In genomic region chr12:110818511-110818910, GRCh38 we compare ENCODE assay signal across 35 cellular contexts. TPM values are rescaled to one million over a fixed set of nuclear protein-coding genes. Genes with fewer than 3 reads are reported as not detected.
"Had no signal": no experiment of that assay in that cellular context is flagged by ENCODE, and none has a peak within 500 bp of the region (broad histone marks: within the 10 kb centered on the region; RNA-seq: fewer than 3 reads in every experiment).

No MANE protein-coding gene starts in this region.

- H3K9me3 ChIP-seq: esophagus squamous epithelium, gastroesophageal sphincter had no signal

- H3K4me1 ChIP-seq: esophagus squamous epithelium, gastroesophageal sphincter had no signal

- H3K27ac ChIP-seq: brain microvascular endothelial cell, coronary artery, dorsolateral prefrontal cortex, epithelial cell of prostate, esophagus squamous epithelium, gastroesophageal sphincter had no signal

- FAIRE-seq: astrocyte, bronchial epithelial cell had no signal

- H3K27me3 ChIP-seq: brain microvascular endothelial cell had no signal

- DNase-seq: activated CD4-positive, alpha-beta memory T cell treated with anti-CD3 and anti-CD28 coated beads for 36 hours; activated CD4-positive, alpha-beta T cell treated with anti-CD3 and anti-CD28 coated beads, Interleukin-2, amount 10 ng/mL, durations not matched to agents 24 days and 14 days; activated CD4-positive, CD25-positive, alpha-beta regulatory T cell; activated CD8-positive, alpha-beta memory T cell treated with anti-CD3 and anti-CD28 coated beads, Interleukin-2, amount 10 ng/mL, durations not matched to agents 7 days and 5 days; activated CD8-positive, alpha-beta memory T cell treated with anti-CD3 and anti-CD28 coated beads, Interleukin-2, amount 50 U/mL, for 4 hours; activated CD8-positive, alpha-beta T cell treated with anti-CD3 and anti-CD28 coated beads, Interleukin-2, amount 10 ng/mL, durations not matched to agents 7 days and 5 days; activated effector memory CD4-positive, alpha-beta T cell treated with anti-CD3 and anti-CD28 coated beads, Interleukin-2, amount 50 U/mL, for 16 hours; activated naive CD4-positive, alpha-beta T cell treated with anti-CD3 and anti-CD28 coated beads for 36 hours; activated T-cell treated with anti-CD3 and anti-CD28 coated beads, Interleukin-2, amount 50 U/mL, for 1 hour; activated T-cell treated with anti-CD3 and anti-CD28 coated beads, Interleukin-2, amount 50 U/mL, for 48 hours; amniotic stem cell; anterior cingulate cortex; brain microvascular endothelial cell; dorsolateral prefrontal cortex; effector CD4-positive, alpha-beta T cell; effector memory CD8-positive, alpha-beta T cell; esophagus squamous epithelium; foreskin melanocyte; T-helper 2 cell had no signal

- ATAC-seq: activated CD8-positive, alpha-beta memory T cell treated with anti-CD3 and anti-CD28 coated beads, Interleukin-2, amount 10 ng/mL, durations not matched to agents 7 days and 5 days; activated CD8-positive, alpha-beta T cell treated with anti-CD3 and anti-CD28 coated beads, Interleukin-2, amount 10 ng/mL, durations not matched to agents 7 days and 5 days; effector memory CD8-positive, alpha-beta T cell; gastroesophageal sphincter had no signal

- H3K4me3 ChIP-seq: coronary artery, dorsolateral prefrontal cortex, esophagus squamous epithelium, gastroesophageal sphincter had no signal

- H3K36me3 ChIP-seq: brain microvascular endothelial cell, esophagus squamous epithelium, gastroesophageal sphincter had no signal

RNA-seq across cellular contexts. Expression of gene CCDC63, which starts 28.3 kb away (rescaled TPM):
- total RNA-seq: activated CD4-positive, alpha-beta memory T cell treated with anti-CD3 and anti-CD28 coated beads for 36 hours; activated CD4-positive, alpha-beta T cell treated with anti-CD3 and anti-CD28 coated beads, Interleukin-2, amount 10 ng/mL, durations not matched to agents 24 days and 14 days; activated CD8-positive, alpha-beta memory T cell treated with anti-CD3 and anti-CD28 coated beads for 36 hours; activated CD8-positive, alpha-beta memory T cell treated with anti-CD3 and anti-CD28 coated beads, Interleukin-2, amount 10 ng/mL, durations not matched to agents 7 days and 5 days; activated CD8-positive, alpha-beta T cell treated with anti-CD3 and anti-CD28 coated beads, Interleukin-2, amount 10 ng/mL, durations not matched to agents 7 days and 5 days; activated naive CD4-positive, alpha-beta T cell treated with anti-CD3 and anti-CD28 coated beads for 36 hours; activated T-helper 1 cell treated with anti-CD3 and anti-CD28 coated beads, Interleukin-12 subunit alpha, Interleukin-12 subunit beta, Interleukin-2, Interleukin-4 antibody, amounts not matched to agents 30 ng/mL and 10 ng/mL and 1 ng/mL, durations not matched to agents 14 hours and 24 hours and 36 hours; activated T-helper 2 cell treated with anti-CD3 and anti-CD28 coated beads, Interferon-gamma antibody, Interleukin-2, Interleukin-4, amounts not matched to agents 10 μg/mL and 5 μg/mL and 100 μg/mL, durations not matched to agents 14 hours and 24 hours and 36 hours; bronchial epithelial cell; cardiac septum; cerebellum; dorsolateral prefrontal cortex; esophagus squamous epithelium; fibroblast of lung; fibroblast of villous mesenchyme; gastroesophageal sphincter; glomerular endothelial cell; T-helper 1 cell treated with Interleukin-12 subunit alpha and Interleukin-12 subunit beta and Interleukin-4 antibody, amounts not matched to agents 30 ng/mL and 1 ng/mL, for 36 hours had no signal
- polyA plus RNA-seq: adipose tissue, esophagus, fibroblast of lung had no signal
